1 cellular context compared by ENCODE assay signal in the genomic region with DNA sequence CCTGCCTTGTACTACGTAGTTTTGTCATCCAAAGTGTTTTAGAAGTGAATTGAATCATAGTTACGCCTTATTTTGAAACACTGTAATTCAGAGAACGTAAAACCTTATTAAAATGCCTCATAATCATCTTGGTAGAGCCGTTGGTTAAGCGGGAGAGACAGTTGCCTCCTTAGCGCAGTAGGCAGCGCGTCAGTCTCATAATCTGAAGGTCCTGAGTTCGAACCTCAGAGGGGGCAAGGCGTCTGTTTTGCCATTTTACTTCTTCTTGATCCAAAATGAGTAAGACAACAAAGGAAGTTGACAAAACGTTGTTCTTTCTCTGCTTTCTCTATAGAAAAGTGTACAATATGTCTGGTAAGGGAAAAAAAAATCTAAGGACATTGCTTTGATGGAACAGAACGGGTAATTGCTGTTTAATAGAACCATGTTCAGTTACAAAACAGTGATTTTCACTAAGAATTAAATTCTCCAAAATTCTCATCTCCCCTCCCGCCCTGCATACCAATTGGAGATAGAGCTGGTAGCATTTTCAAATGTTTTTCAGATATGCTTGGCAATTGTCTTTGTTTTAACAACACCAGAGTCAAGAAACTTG.
A peak's percentile ranks its signal among the peaks of the same experiment; 100 is the strongest.
TF ChIP-seq lines count a peak whose summit lies in the region.

No MANE protein-coding gene starts in this region.

TF ChIP-seq in HepG2, 621 proteins besides CTCF, POLR2A, EP300 and RAD21 (continued from another document and continues in another):
- TF ChIP-seq, protein P1, sequence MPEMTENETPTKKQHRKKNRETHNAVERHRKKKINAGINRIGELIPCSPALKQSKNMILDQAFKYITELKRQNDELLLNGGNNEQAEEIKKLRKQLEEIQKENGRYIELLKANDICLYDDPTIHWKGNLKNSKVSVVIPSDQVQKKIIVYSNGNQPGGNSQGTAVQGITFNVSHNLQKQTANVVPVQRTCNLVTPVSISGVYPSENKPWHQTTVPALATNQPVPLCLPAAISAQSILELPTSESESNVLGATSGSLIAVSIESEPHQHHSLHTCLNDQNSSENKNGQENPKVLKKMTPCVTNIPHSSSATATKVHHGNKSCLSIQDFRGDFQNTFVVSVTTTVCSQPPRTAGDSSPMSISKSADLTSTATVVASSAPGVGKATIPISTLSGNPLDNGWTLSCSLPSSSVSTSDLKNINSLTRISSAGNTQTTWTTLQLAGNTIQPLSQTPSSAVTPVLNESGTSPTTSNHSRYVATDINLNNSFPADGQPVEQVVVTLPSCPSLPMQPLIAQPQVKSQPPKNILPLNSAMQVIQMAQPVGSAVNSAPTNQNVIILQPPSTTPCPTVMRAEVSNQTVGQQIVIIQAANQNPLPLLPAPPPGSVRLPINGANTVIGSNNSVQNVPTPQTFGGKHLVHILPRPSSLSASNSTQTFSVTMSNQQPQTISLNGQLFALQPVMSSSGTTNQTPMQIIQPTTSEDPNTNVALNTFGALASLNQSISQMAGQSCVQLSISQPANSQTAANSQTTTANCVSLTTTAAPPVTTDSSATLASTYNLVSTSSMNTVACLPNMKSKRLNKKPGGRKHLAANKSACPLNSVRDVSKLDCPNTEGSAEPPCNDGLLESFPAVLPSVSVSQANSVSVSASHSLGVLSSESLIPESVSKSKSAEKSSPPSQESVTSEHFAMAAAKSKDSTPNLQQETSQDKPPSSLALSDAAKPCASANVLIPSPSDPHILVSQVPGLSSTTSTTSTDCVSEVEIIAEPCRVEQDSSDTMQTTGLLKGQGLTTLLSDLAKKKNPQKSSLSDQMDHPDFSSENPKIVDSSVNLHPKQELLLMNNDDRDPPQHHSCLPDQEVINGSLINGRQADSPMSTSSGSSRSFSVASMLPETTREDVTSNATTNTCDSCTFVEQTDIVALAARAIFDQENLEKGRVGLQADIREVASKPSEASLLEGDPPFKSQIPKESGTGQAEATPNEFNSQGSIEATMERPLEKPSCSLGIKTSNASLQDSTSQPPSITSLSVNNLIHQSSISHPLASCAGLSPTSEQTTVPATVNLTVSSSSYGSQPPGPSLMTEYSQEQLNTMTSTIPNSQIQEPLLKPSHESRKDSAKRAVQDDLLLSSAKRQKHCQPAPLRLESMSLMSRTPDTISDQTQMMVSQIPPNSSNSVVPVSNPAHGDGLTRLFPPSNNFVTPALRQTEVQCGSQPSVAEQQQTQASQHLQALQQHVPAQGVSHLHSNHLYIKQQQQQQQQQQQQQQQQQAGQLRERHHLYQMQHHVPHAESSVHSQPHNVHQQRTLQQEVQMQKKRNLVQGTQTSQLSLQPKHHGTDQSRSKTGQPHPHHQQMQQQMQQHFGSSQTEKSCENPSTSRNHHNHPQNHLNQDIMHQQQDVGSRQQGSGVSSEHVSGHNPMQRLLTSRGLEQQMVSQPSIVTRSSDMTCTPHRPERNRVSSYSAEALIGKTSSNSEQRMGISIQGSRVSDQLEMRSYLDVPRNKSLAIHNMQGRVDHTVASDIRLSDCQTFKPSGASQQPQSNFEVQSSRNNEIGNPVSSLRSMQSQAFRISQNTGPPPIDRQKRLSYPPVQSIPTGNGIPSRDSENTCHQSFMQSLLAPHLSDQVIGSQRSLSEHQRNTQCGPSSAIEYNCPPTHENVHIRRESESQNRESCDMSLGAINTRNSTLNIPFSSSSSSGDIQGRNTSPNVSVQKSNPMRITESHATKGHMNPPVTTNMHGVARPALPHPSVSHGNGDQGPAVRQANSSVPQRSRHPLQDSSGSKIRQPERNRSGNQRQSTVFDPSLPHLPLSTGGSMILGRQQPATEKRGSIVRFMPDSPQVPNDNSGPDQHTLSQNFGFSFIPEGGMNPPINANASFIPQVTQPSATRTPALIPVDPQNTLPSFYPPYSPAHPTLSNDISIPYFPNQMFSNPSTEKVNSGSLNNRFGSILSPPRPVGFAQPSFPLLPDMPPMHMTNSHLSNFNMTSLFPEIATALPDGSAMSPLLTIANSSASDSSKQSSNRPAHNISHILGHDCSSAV (CRISPR knock-in tag; IDR thresholded peaks at IDR 0.05; ENCODE audit: borderline replicate concordance): no peak
- peak; percentile 80 for TF ChIP-seq KMT2B (CRISPR knock-in tag; IDR thresholded peaks at IDR 0.05)
- no peak for TF ChIP-seq MAFK (conservative IDR thresholded peaks at IDR 0.05 in 1 of 2, IDR thresholded peaks at IDR 0.05 in 1 of 2; ENCODE audit: low read length in 2 of 2)
- TF ChIP-seq MAF1 (CRISPR knock-in tag; IDR thresholded peaks at IDR 0.05; ENCODE audit: borderline replicate concordance): peak; percentile 99
- TF ChIP-seq ZNF101 (CRISPR knock-in tag; IDR thresholded peaks at IDR 0.05; ENCODE audit: borderline replicate concordance, low read depth): 0 out of 2 replicates have a peak, but pooled peaks have one; percentile 10
- TF ChIP-seq MEIS1 (CRISPR knock-in tag; IDR thresholded peaks at IDR 0.05; ENCODE audit: borderline replicate concordance): no peak
- TF ChIP-seq, protein P2, sequence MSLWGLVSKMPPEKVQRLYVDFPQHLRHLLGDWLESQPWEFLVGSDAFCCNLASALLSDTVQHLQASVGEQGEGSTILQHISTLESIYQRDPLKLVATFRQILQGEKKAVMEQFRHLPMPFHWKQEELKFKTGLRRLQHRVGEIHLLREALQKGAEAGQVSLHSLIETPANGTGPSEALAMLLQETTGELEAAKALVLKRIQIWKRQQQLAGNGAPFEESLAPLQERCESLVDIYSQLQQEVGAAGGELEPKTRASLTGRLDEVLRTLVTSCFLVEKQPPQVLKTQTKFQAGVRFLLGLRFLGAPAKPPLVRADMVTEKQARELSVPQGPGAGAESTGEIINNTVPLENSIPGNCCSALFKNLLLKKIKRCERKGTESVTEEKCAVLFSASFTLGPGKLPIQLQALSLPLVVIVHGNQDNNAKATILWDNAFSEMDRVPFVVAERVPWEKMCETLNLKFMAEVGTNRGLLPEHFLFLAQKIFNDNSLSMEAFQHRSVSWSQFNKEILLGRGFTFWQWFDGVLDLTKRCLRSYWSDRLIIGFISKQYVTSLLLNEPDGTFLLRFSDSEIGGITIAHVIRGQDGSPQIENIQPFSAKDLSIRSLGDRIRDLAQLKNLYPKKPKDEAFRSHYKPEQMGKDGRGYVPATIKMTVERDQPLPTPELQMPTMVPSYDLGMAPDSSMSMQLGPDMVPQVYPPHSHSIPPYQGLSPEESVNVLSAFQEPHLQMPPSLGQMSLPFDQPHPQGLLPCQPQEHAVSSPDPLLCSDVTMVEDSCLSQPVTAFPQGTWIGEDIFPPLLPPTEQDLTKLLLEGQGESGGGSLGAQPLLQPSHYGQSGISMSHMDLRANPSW (CRISPR knock-in tag; IDR thresholded peaks at IDR 0.05; ENCODE audit: borderline replicate concordance): no peak
- peak; percentile 59 for TF ChIP-seq NCOA2 (CRISPR knock-in tag; IDR thresholded peaks at IDR 0.05)
- no peak for TF ChIP-seq TMF1 (CRISPR knock-in tag; IDR thresholded peaks at IDR 0.05; ENCODE audit: low read depth)
- TF ChIP-seq ZNF17 (CRISPR knock-in tag; IDR thresholded peaks at IDR 0.05): no peak
- TF ChIP-seq, protein P3, sequence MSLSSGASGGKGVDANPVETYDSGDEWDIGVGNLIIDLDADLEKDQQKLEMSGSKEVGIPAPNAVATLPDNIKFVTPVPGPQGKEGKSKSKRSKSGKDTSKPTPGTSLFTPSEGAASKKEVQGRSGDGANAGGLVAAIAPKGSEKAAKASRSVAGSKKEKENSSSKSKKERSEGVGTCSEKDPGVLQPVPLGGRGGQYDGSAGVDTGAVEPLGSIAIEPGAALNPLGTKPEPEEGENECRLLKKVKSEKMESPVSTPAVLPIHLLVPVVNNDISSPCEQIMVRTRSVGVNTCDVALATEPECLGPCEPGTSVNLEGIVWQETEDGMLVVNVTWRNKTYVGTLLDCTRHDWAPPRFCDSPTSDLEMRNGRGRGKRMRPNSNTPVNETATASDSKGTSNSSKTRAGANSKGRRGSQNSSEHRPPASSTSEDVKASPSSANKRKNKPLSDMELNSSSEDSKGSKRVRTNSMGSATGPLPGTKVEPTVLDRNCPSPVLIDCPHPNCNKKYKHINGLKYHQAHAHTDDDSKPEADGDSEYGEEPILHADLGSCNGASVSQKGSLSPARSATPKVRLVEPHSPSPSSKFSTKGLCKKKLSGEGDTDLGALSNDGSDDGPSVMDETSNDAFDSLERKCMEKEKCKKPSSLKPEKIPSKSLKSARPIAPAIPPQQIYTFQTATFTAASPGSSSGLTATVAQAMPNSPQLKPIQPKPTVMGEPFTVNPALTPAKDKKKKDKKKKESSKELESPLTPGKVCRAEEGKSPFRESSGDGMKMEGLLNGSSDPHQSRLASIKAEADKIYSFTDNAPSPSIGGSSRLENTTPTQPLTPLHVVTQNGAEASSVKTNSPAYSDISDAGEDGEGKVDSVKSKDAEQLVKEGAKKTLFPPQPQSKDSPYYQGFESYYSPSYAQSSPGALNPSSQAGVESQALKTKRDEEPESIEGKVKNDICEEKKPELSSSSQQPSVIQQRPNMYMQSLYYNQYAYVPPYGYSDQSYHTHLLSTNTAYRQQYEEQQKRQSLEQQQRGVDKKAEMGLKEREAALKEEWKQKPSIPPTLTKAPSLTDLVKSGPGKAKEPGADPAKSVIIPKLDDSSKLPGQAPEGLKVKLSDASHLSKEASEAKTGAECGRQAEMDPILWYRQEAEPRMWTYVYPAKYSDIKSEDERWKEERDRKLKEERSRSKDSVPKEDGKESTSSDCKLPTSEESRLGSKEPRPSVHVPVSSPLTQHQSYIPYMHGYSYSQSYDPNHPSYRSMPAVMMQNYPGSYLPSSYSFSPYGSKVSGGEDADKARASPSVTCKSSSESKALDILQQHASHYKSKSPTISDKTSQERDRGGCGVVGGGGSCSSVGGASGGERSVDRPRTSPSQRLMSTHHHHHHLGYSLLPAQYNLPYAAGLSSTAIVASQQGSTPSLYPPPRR (CRISPR knock-in tag; IDR thresholded peaks at IDR 0.05; ENCODE audit: borderline replicate concordance): no peak
- TF ChIP-seq, protein P4, sequence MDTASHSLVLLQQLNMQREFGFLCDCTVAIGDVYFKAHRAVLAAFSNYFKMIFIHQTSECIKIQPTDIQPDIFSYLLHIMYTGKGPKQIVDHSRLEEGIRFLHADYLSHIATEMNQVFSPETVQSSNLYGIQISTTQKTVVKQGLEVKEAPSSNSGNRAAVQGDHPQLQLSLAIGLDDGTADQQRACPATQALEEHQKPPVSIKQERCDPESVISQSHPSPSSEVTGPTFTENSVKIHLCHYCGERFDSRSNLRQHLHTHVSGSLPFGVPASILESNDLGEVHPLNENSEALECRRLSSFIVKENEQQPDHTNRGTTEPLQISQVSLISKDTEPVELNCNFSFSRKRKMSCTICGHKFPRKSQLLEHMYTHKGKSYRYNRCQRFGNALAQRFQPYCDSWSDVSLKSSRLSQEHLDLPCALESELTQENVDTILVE (CRISPR knock-in tag; IDR thresholded peaks at IDR 0.05): peak; percentile 77; the same call in 1 of the 2 replicates
- no peak for TF ChIP-seq JUNB (CRISPR knock-in tag; IDR thresholded peaks at IDR 0.05; ENCODE audit: borderline replicate concordance)
- no peak for TF ChIP-seq ZNF546 (CRISPR knock-in tag; conservative IDR thresholded peaks at IDR 0.05)
- TF ChIP-seq ZNF3 (CRISPR knock-in tag; IDR thresholded peaks at IDR 0.05): peak; percentile 81
- no peak for TF ChIP-seq SMAD1 (CRISPR knock-in tag; IDR thresholded peaks at IDR 0.05; ENCODE audit: borderline replicate concordance, low read depth)
- TF ChIP-seq, protein P5, sequence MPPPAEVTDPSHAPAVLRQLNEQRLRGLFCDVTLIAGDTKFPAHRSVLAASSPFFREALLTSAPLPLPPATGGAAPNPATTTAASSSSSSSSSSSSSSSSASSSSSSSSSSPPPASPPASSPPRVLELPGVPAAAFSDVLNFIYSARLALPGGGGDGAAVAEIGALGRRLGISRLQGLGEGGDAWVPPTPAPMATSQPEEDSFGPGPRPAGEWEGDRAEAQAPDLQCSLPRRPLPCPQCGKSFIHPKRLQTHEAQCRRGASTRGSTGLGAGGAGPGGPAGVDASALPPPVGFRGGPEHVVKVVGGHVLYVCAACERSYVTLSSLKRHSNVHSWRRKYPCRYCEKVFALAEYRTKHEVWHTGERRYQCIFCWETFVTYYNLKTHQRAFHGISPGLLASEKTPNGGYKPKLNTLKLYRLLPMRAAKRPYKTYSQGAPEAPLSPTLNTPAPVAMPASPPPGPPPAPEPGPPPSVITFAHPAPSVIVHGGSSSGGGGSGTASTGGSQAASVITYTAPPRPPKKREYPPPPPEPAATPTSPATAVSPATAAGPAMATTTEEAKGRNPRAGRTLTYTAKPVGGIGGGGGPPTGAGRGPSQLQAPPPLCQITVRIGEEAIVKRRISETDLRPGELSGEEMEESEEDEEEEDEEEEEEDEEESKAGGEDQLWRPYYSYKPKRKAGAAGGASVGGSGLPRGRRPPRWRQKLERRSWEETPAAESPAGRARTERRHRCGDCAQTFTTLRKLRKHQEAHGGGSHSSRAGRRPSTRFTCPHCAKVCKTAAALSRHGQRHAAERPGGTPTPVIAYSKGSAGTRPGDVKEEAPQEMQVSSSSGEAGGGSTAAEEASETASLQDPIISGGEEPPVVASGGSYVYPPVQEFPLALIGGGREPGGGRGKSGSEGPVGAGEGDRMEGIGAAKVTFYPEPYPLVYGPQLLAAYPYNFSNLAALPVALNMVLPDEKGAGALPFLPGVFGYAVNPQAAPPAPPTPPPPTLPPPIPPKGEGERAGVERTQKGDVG (CRISPR knock-in tag; IDR thresholded peaks at IDR 0.05; ENCODE audit: borderline replicate concordance): no peak
- peak; percentile 61 for TF ChIP-seq ATF1 (CRISPR knock-in tag; IDR thresholded peaks at IDR 0.05)
- peak; percentile 80 for TF ChIP-seq PHF5A (CRISPR knock-in tag; IDR thresholded peaks at IDR 0.05; ENCODE audit: low read depth, unreplicated experiment)
- peak; percentile 76; the same call in 1 of the 2 replicates for TF ChIP-seq NCOR1 (IDR thresholded peaks at IDR 0.05; ENCODE audit: borderline replicate concordance, low read length)
- TF ChIP-seq, protein P6, sequence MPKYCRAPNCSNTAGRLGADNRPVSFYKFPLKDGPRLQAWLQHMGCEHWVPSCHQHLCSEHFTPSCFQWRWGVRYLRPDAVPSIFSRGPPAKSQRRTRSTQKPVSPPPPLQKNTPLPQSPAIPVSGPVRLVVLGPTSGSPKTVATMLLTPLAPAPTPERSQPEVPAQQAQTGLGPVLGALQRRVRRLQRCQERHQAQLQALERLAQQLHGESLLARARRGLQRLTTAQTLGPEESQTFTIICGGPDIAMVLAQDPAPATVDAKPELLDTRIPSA (CRISPR knock-in tag; IDR thresholded peaks at IDR 0.05; ENCODE audit: borderline replicate concordance): no peak
- peak; percentile 78 for TF ChIP-seq KDM1A (CRISPR knock-in tag; IDR thresholded peaks at IDR 0.05)
- TF ChIP-seq, protein P7, sequence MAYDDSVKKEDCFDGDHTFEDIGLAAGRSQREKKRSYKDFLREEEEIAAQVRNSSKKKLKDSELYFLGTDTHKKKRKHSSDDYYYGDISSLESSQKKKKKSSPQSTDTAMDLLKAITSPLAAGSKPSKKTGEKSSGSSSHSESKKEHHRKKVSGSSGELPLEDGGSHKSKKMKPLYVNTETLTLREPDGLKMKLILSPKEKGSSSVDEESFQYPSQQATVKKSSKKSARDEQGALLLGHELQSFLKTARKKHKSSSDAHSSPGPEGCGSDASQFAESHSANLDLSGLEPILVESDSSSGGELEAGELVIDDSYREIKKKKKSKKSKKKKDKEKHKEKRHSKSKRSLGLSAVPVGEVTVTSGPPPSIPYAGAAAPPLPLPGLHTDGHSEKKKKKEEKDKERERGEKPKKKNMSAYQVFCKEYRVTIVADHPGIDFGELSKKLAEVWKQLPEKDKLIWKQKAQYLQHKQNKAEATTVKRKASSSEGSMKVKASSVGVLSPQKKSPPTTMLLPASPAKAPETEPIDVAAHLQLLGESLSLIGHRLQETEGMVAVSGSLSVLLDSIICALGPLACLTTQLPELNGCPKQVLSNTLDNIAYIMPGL (CRISPR knock-in tag; IDR thresholded peaks at IDR 0.05; ENCODE audit: borderline replicate concordance in 1 of 2, low read depth in 1 of 2): peak; percentile 86 to 100
- TF ChIP-seq TSC22D2 (CRISPR knock-in tag; IDR thresholded peaks at IDR 0.05; ENCODE audit: borderline replicate concordance): peak; percentile 87; the same call in 1 of the 2 replicates
- TF ChIP-seq PITX1 (CRISPR knock-in tag; IDR thresholded peaks at IDR 0.05): no peak
- no peak for TF ChIP-seq ZNF44 (CRISPR knock-in tag; IDR thresholded peaks at IDR 0.05)
- TF ChIP-seq, protein P8, sequence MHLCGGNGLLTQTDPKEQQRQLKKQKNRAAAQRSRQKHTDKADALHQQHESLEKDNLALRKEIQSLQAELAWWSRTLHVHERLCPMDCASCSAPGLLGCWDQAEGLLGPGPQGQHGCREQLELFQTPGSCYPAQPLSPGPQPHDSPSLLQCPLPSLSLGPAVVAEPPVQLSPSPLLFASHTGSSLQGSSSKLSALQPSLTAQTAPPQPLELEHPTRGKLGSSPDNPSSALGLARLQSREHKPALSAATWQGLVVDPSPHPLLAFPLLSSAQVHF (CRISPR knock-in tag; IDR thresholded peaks at IDR 0.05): no peak
